In genomic region chr2:195662138-195662537, GRCh38 we compare ENCODE assay signal across 1 cellular context.
TF ChIP-seq lines count a peak whose summit lies in the region.

No MANE protein-coding gene starts in this region.

TF ChIP-seq in K562, 482 proteins besides CTCF, POLR2A, EP300 and RAD21 (continued from another document and continues in another):
- TF ChIP-seq XRCC4 (IDR thresholded peaks at IDR 0.05; ENCODE audit: extremely low read depth, insufficient read depth, insufficient read length) (no peak), L3MBTL2 (IDR thresholded peaks at IDR 0.05) (no peak), BRCA1 (IDR thresholded peaks at IDR 0.05) (no peak), BRCA1 (CRISPR knock-in tag; IDR thresholded peaks at IDR 0.05) (no peak), ASH1L (IDR thresholded peaks at IDR 0.05; ENCODE audit: borderline replicate concordance, low read depth, partially characterized antibody) (no peak), ZEB2 (IDR thresholded peaks at IDR 0.05) (no peak), ZKSCAN8 (CRISPR knock-in tag; IDR thresholded peaks at IDR 0.05) (no peak), SPI1 (IDR thresholded peaks at IDR 0.05; ENCODE audit: borderline replicate concordance, low read depth, low read length) (0 out of 2 replicates have a peak, but pooled peaks have one; percentile 24), SMC3 (conservative IDR thresholded peaks at IDR 0.05; ENCODE audit: insufficient read depth, low read depth, low read length) (no peak), MEF2A (IDR thresholded peaks at IDR 0.05; ENCODE audit: control insufficient read depth, low read depth, low read length) (no peak), ZBTB43 (CRISPR knock-in tag; IDR thresholded peaks at IDR 0.05) (no peak), NR2C2 (CRISPR knock-in tag; IDR thresholded peaks at IDR 0.05) (no peak), NR2C2 (tag; IDR thresholded peaks at IDR 0.05) (peak; percentile 58), NCOA2 (IDR thresholded peaks at IDR 0.05; ENCODE audit: partially characterized antibody in 2 of 2) (no peak), POLR2AphosphoS2 (IDR thresholded peaks at IDR 0.05; ENCODE audit: low read length) (peak; percentile 67; the same call in 1 of the 2 replicates), TBP (optimal IDR thresholded peaks at IDR 0.05; ENCODE audit: low read depth, low read length) (no peak), ATF7 (IDR thresholded peaks at IDR 0.05) (peak; percentile 86), MLLT1 (IDR thresholded peaks at IDR 0.05) (0 out of 4 replicates have a peak, but pooled peaks of 1 of the 2 experiments have one; percentile 34), ZC3H8 (IDR thresholded peaks at IDR 0.05) (no peak), NR3C1 (CRISPR knock-in tag; IDR thresholded peaks at IDR 0.05) (no peak), ZNF133 (CRISPR knock-in tag; IDR thresholded peaks at IDR 0.05) (no peak), ZBTB8A (IDR thresholded peaks at IDR 0.05; ENCODE audit: partially characterized antibody) (no peak), HNRNPH1 (optimal IDR thresholded peaks at IDR 0.05; ENCODE audit: low read depth, low read length) (no peak), ZNF232 (CRISPR knock-in tag; IDR thresholded peaks at IDR 0.05) (no peak), RBM17 (IDR thresholded peaks at IDR 0.05; ENCODE audit: borderline replicate concordance, low read depth, low read length) (no peak), E2F5 (CRISPR knock-in tag; IDR thresholded peaks at IDR 0.05) (no peak), NR4A1 (CRISPR knock-in tag; IDR thresholded peaks at IDR 0.05) (no peak), NR4A1 (tag; IDR thresholded peaks at IDR 0.05) (no peak), CBX1 (IDR thresholded peaks at IDR 0.05; ENCODE audit: low read depth) (no peak), FOSL1 (tag; conservative IDR thresholded peaks at IDR 0.05) (no peak), CBFA2T3 (IDR thresholded peaks at IDR 0.05) (peak; percentile 91), NFXL1 (CRISPR knock-in tag; IDR thresholded peaks at IDR 0.05) (no peak), PKNOX1 (IDR thresholded peaks at IDR 0.05) (no peak), BHLHE40 (IDR thresholded peaks at IDR 0.05; ENCODE audit: low read length) (no peak), TOE1 (IDR thresholded peaks at IDR 0.05; ENCODE audit: borderline replicate concordance) (no peak), TOE1 (CRISPR knock-in tag; IDR thresholded peaks at IDR 0.05; ENCODE audit: borderline replicate concordance, low read depth) (no peak), OTX1 (CRISPR knock-in tag; IDR thresholded peaks at IDR 0.05) (no peak)
- TF ChIP-seq, protein P1, sequence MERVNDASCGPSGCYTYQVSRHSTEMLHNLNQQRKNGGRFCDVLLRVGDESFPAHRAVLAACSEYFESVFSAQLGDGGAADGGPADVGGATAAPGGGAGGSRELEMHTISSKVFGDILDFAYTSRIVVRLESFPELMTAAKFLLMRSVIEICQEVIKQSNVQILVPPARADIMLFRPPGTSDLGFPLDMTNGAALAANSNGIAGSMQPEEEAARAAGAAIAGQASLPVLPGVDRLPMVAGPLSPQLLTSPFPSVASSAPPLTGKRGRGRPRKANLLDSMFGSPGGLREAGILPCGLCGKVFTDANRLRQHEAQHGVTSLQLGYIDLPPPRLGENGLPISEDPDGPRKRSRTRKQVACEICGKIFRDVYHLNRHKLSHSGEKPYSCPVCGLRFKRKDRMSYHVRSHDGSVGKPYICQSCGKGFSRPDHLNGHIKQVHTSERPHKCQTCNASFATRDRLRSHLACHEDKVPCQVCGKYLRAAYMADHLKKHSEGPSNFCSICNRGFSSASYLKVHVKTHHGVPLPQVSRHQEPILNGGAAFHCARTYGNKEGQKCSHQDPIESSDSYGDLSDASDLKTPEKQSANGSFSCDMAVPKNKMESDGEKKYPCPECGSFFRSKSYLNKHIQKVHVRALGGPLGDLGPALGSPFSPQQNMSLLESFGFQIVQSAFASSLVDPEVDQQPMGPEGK (CRISPR knock-in tag; IDR thresholded peaks at IDR 0.05; ENCODE audit: borderline replicate concordance): no peak
- TF ChIP-seq, protein P2, sequence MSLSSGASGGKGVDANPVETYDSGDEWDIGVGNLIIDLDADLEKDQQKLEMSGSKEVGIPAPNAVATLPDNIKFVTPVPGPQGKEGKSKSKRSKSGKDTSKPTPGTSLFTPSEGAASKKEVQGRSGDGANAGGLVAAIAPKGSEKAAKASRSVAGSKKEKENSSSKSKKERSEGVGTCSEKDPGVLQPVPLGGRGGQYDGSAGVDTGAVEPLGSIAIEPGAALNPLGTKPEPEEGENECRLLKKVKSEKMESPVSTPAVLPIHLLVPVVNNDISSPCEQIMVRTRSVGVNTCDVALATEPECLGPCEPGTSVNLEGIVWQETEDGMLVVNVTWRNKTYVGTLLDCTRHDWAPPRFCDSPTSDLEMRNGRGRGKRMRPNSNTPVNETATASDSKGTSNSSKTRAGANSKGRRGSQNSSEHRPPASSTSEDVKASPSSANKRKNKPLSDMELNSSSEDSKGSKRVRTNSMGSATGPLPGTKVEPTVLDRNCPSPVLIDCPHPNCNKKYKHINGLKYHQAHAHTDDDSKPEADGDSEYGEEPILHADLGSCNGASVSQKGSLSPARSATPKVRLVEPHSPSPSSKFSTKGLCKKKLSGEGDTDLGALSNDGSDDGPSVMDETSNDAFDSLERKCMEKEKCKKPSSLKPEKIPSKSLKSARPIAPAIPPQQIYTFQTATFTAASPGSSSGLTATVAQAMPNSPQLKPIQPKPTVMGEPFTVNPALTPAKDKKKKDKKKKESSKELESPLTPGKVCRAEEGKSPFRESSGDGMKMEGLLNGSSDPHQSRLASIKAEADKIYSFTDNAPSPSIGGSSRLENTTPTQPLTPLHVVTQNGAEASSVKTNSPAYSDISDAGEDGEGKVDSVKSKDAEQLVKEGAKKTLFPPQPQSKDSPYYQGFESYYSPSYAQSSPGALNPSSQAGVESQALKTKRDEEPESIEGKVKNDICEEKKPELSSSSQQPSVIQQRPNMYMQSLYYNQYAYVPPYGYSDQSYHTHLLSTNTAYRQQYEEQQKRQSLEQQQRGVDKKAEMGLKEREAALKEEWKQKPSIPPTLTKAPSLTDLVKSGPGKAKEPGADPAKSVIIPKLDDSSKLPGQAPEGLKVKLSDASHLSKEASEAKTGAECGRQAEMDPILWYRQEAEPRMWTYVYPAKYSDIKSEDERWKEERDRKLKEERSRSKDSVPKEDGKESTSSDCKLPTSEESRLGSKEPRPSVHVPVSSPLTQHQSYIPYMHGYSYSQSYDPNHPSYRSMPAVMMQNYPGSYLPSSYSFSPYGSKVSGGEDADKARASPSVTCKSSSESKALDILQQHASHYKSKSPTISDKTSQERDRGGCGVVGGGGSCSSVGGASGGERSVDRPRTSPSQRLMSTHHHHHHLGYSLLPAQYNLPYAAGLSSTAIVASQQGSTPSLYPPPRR (CRISPR knock-in tag; IDR thresholded peaks at IDR 0.05; ENCODE audit: borderline replicate concordance): no peak
- TF ChIP-seq, protein P3, sequence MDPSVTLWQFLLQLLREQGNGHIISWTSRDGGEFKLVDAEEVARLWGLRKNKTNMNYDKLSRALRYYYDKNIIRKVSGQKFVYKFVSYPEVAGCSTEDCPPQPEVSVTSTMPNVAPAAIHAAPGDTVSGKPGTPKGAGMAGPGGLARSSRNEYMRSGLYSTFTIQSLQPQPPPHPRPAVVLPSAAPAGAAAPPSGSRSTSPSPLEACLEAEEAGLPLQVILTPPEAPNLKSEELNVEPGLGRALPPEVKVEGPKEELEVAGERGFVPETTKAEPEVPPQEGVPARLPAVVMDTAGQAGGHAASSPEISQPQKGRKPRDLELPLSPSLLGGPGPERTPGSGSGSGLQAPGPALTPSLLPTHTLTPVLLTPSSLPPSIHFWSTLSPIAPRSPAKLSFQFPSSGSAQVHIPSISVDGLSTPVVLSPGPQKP (CRISPR knock-in tag; IDR thresholded peaks at IDR 0.05): no peak
- TF ChIP-seq, protein P4, sequence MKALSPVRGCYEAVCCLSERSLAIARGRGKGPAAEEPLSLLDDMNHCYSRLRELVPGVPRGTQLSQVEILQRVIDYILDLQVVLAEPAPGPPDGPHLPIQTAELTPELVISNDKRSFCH (CRISPR knock-in tag; IDR thresholded peaks at IDR 0.05): no peak
- TF ChIP-seq, protein P4 (tag; IDR thresholded peaks at IDR 0.05): no peak
- TF ChIP-seq, protein P5, sequence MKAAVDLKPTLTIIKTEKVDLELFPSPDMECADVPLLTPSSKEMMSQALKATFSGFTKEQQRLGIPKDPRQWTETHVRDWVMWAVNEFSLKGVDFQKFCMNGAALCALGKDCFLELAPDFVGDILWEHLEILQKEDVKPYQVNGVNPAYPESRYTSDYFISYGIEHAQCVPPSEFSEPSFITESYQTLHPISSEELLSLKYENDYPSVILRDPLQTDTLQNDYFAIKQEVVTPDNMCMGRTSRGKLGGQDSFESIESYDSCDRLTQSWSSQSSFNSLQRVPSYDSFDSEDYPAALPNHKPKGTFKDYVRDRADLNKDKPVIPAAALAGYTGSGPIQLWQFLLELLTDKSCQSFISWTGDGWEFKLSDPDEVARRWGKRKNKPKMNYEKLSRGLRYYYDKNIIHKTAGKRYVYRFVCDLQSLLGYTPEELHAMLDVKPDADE (conservative IDR thresholded peaks at IDR 0.05; ENCODE audit: control insufficient read depth, low read depth, low read length): no peak
- TF ChIP-seq, protein P6, sequence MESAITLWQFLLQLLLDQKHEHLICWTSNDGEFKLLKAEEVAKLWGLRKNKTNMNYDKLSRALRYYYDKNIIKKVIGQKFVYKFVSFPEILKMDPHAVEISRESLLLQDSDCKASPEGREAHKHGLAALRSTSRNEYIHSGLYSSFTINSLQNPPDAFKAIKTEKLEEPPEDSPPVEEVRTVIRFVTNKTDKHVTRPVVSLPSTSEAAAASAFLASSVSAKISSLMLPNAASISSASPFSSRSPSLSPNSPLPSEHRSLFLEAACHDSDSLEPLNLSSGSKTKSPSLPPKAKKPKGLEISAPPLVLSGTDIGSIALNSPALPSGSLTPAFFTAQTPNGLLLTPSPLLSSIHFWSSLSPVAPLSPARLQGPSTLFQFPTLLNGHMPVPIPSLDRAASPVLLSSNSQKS (CRISPR knock-in tag; IDR thresholded peaks at IDR 0.05): no peak
- TF ChIP-seq, protein P7, sequence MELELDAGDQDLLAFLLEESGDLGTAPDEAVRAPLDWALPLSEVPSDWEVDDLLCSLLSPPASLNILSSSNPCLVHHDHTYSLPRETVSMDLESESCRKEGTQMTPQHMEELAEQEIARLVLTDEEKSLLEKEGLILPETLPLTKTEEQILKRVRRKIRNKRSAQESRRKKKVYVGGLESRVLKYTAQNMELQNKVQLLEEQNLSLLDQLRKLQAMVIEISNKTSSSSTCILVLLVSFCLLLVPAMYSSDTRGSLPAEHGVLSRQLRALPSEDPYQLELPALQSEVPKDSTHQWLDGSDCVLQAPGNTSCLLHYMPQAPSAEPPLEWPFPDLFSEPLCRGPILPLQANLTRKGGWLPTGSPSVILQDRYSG (tag; conservative IDR thresholded peaks at IDR 0.05; ENCODE audit: low read depth): no peak
